ENCODE assay signal across 15 cellular contexts in the genomic region with DNA sequence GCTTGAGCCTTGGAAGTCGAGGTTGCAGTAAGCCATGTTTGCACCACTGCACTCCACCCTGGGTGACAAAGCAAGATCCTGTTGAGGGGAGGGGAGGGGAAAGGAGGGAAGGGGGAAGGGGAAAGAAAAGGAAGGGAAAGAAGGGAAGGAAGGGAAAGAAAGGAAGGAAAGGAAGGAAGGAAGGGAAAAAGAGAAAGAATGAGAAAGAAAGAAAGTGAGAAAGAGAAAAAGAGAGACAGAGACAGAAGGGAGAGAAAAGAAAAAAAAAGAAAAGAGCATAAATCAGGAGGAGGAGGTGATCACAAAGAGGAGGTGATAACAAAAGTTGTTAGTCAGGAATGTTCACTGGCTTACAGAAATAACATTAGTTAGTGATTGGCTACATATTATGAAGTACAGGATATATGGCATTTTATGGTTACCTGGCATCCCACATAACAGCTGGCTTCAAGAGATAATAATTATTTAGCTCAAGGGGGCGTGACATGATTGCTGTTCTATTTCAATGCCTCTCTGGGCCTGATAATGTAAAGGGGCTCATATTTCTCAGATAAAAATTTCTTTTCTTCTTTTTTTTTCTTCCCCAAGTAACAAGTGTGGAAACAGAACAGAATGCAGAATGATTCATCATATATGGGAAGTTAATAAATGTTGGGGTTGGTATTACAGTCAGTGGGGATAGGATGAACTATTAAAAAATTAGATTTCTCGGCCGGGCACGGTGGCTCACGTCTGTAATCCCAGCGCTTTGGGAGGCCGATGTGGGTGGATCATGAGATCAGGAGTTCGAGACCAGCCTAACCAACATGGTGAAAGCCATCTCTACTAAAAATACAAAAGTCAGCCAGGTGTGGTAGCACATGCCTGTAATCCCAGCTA. TPM values are rescaled to one million over a fixed set of nuclear protein-coding genes. Genes with fewer than 3 reads are reported as not detected.
DNase-seq lines count a peak whose midpoint lies in the region; ATAC-seq and TF ChIP-seq lines count a peak whose summit lies in the region.
"Had no signal": no experiment of that assay in that cellular context is flagged by ENCODE, and none has a peak within 500 bp of the region (broad histone marks: within the 10 kb centered on the region; RNA-seq: fewer than 3 reads in every experiment).

No MANE protein-coding gene starts in this region.

- H3K27me3 Mint-ChIP-seq in central memory CD8-positive, alpha-beta T cell, result no peaks in the 10 kb centered on the region

- H3K36me3 ChIP-seq in ovary, result no peaks in the 10 kb centered on the region

- no peak for TF ChIP-seq CTCF in ovary (IDR thresholded peaks at IDR 0.05)

- H3K4me1 ChIP-seq in ovary (ENCODE audit: insufficient read depth), result no peaks in the 10 kb centered on the region

- no peak for ATAC-seq in central memory CD8-positive, alpha-beta T cell (replicated peaks; ENCODE audit: extremely low read depth, poor library complexity, severe bottlenecking)
- no peak for ATAC-seq in sciatic nerve
- ATAC-seq: WTC11 had no signal

- H3K27ac Mint-ChIP-seq in central memory CD8-positive, alpha-beta T cell (ENCODE audit: low read depth), result peak overlapping the region; percentile 80

- no peak overlapping the region for H3K27ac ChIP-seq in ovary

- H3K36me3 Mint-ChIP-seq in central memory CD8-positive, alpha-beta T cell (ENCODE audit: insufficient read depth), result peaks cover 85% of the 10 kb centered on the region

- no peaks in the 10 kb centered on the region for H3K9me3 ChIP-seq in ovary
- H3K9me3 ChIP-seq: spleen had no signal

- intact Hi-C loops in sciatic nerve (cut with DNase I), result no loop called here
- intact Hi-C loops in ovary (cut with DNase I), result no loop called here

- DNase-seq in activated CD8-positive, alpha-beta memory T cell treated with anti-CD3 and anti-CD28 coated beads for 24 hours, result peak; percentile 1
- DNase-seq in activated CD8-positive, alpha-beta memory T cell treated with anti-CD3 and anti-CD28 coated beads, Interleukin-2, amount 50 U/mL, for 4 hours, result no peak
- DNase-seq in NCI-H2171 treated with DMSO at 0.1 percent for 48 hours (lab: John Stamatoyannopoulos, UW), result peak; percentile 45
- no peak for DNase-seq in central memory CD8-positive, alpha-beta T cell (ENCODE audit: low spot score in 2 of 2)
- peak; percentile 30 for DNase-seq in sciatic nerve (ENCODE audit: low spot score)
- no peak for DNase-seq in GF-D8 (lab: John Stamatoyannopoulos, UW)
- DNase-seq in occipital lobe (lab: John Stamatoyannopoulos, UW), result no peak
- no peak for DNase-seq in ovary
- DNase-seq: NCI-H1417 treated with DMSO at 0.1 percent for 48 hours, SIG-M5, spleen had no signal

- WGBS in ovary, 3 donors, result 83 to 88% (median 84%) methylated on average over 9 of the region's 9 CpGs

- no peaks in the 10 kb centered on the region for H3K9me3 Mint-ChIP-seq in central memory CD8-positive, alpha-beta T cell
- H3K9me3 Mint-ChIP-seq: WTC11 had no signal

- H3K4me3 ChIP-seq in ovary, result no peak overlapping the region
- H3K4me3 ChIP-seq: spleen had no signal

- no peak overlapping the region for H3K4me3 Mint-ChIP-seq in central memory CD8-positive, alpha-beta T cell
- H3K4me3 Mint-ChIP-seq: WTC11 had no signal

- peaks cover 36% of the 10 kb centered on the region for H3K4me1 Mint-ChIP-seq in central memory CD8-positive, alpha-beta T cell

- H3K27me3 ChIP-seq in ovary, result no peaks in the 10 kb centered on the region
- H3K27me3 ChIP-seq: spleen had no signal

- no peak for TF ChIP-seq EP300 in ovary (IDR thresholded peaks at IDR 0.05)

- TF ChIP-seq POLR2A in ovary (IDR thresholded peaks at IDR 0.05), result no peak

RNA-seq across cellular contexts. Expression of a gene that starts 27.1 kb away (rescaled TPM):
- 349 TPM for total RNA-seq in sciatic nerve
- total RNA-seq in occipital lobe, result 26.7 TPM
- total RNA-seq in ovary, result 100 to 1,000 TPM in 4 of 7 donors, 10 to 100 TPM in 3; 25.4 to 161 (median 103) TPM
- 100 to 1,000 TPM in 1 of 2 donors, 10 to 100 TPM in 1; 43.7 to 184 TPM for polyA plus RNA-seq in ovary

RNA-seq across cellular contexts. Expression of a gene that starts 48.5 kb away (rescaled TPM):
- total RNA-seq in sciatic nerve (0.31 TPM), occipital lobe (0.31 TPM), ovary (under 1 TPM in 3 of 7 donors, not detected in 4; 0.10 to 0.95 (median 0.92) TPM)
- polyA plus RNA-seq in ovary, result under 1 TPM; 0.11 to 0.33 TPM
- total RNA-seq: chondrocyte, fibroblast of villous mesenchyme, spleen had no signal
- polyA plus RNA-seq: neural cell had no signal

Comparison
In these comparisons a context has a peak if more than half of its experiments do, and no peak if none do; other contexts are left out.
1. DNase-seq: peak in activated CD8-positive, alpha-beta memory T cell treated with anti-CD3 and anti-CD28 coated beads for 24 hours (single experiment), NCI-H2171 treated with DMSO at 0.1 percent for 48 hours (single experiment) and sciatic nerve (single experiment); none in activated CD8-positive, alpha-beta memory T cell treated with anti-CD3 and anti-CD28 coated beads, Interleukin-2, amount 50 U/mL, for 4 hours (single experiment), central memory CD8-positive, alpha-beta T cell (0 of 2), GF-D8 (single experiment), occipital lobe (single experiment) and ovary (0 of 5).